9 cellular contexts compared by ENCODE assay signal in the genomic region with DNA sequence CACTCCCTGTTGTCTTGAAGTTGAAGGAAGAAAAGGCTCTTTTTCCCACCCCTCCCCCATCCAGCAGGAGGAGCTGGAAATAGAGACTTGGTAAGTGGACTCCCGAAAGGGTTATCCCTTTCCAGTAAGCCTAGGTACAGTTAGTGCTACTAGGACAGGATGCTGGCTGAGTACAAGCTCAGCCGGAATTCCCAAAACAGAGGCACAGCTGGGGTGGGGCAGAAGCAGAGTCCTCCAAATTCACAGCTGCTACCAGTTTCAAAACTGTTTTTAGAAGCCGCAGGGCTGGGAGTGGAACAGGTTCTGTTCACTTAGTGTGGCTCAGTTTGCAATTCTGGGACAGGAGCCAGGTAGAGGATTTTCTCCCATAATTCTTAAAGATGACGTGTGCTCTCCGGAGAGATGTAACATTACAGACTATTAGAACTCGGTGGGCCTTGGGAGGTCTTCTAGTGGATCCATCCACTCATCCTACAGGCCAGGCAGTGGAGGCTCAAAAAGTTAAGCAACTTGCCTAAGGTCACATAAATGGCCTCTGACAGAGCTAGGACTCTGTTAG. TPM values are rescaled to one million over a fixed set of nuclear protein-coding genes. Genes with fewer than 3 reads are reported as not detected.
DNase-seq lines count a peak whose midpoint lies in the region; ATAC-seq and TF ChIP-seq lines count a peak whose summit lies in the region.
"Had no signal": no experiment of that assay in that cellular context is flagged by ENCODE, and none has a peak within 500 bp of the region (broad histone marks: within the 10 kb centered on the region; RNA-seq: fewer than 3 reads in every experiment).

No MANE protein-coding gene starts in this region.

- H3K4me1 ChIP-seq in HEK293 (ENCODE audit: control insufficient read depth, insufficient read depth, low read length), result peaks cover 21% of the 10 kb centered on the region
- no peaks in the 10 kb centered on the region for H3K4me1 ChIP-seq in CD4-positive, alpha-beta memory T cell (ENCODE audit: insufficient read depth, low read length)

- peak; percentile 8; the same call in 1 of the 2 replicates for TF ChIP-seq CTCF in HEK293 (tag by site-specific recombination; IDR thresholded peaks at IDR 0.05)
- TF ChIP-seq CTCF in astrocyte of the cerebellum (IDR thresholded peaks at IDR 0.05; ENCODE audit: low read depth, low read length, missing control alignments), result no peak

- H3K4me3 Mint-ChIP-seq in activated CD4-positive, alpha-beta memory T cell treated with anti-CD3 and anti-CD28 coated beads, Interleukin-2, amount 10 ng/mL, durations not matched to agents 7 days and 5 days, result no peak overlapping the region
- no peak overlapping the region for H3K4me3 Mint-ChIP-seq in CD4-positive, alpha-beta memory T cell

- no peak for ATAC-seq in GM21528 (IDR thresholded peaks at IDR 0.05; ENCODE audit: low FRiP score, unreplicated experiment)

- in situ Hi-C loops in astrocyte of the cerebellum (cut with HindIII; ENCODE audit: low sequenced_read_pairs), result no loop called here

- H3K9me3 ChIP-seq in HEK293 (ENCODE audit: control insufficient read depth, insufficient read depth, low read depth, low read length) (no peaks in the 10 kb centered on the region), iPS-18c (ENCODE audit: control insufficient read depth, insufficient read depth, low read length) (peaks cover 2% of the 10 kb centered on the region)
- H3K9me3 ChIP-seq in CD4-positive, alpha-beta memory T cell (ENCODE audit: control insufficient read depth in 1 of 2, low read length in 2 of 2), result no peaks in the 10 kb centered on the region

- H3K27me3 Mint-ChIP-seq in activated CD4-positive, alpha-beta memory T cell treated with anti-CD3 and anti-CD28 coated beads, Interleukin-2, amount 10 ng/mL, durations not matched to agents 7 days and 5 days, result no peaks in the 10 kb centered on the region
- H3K27me3 Mint-ChIP-seq in CD4-positive, alpha-beta memory T cell, result peaks cover 0 to 2% of the 10 kb centered on the region in 2 donors

- no peaks in the 10 kb centered on the region for H3K36me3 Mint-ChIP-seq in activated CD4-positive, alpha-beta memory T cell treated with anti-CD3 and anti-CD28 coated beads, Interleukin-2, amount 10 ng/mL, durations not matched to agents 7 days and 5 days (ENCODE audit: low read depth)
- no peaks in the 10 kb centered on the region for H3K36me3 Mint-ChIP-seq in CD4-positive, alpha-beta memory T cell

- H3K9me3 Mint-ChIP-seq in activated CD4-positive, alpha-beta memory T cell treated with anti-CD3 and anti-CD28 coated beads, Interleukin-2, amount 10 ng/mL, durations not matched to agents 7 days and 5 days, result peaks cover under 1% of the 10 kb centered on the region
- H3K9me3 Mint-ChIP-seq in CD4-positive, alpha-beta memory T cell, result peaks cover 0 to 5% (median 0%) of the 10 kb centered on the region in 8 donors

- no peaks in the 10 kb centered on the region for H3K36me3 ChIP-seq in HEK293 (ENCODE audit: control insufficient read depth in 2 of 2, insufficient read depth in 1 of 2, low read length in 2 of 2)
- no peaks in the 10 kb centered on the region for H3K36me3 ChIP-seq in CD4-positive, alpha-beta memory T cell (ENCODE audit: insufficient read depth, low read length)

- H3K4me3 ChIP-seq in HEK293 (ENCODE audit: low read depth, low read length), result no peak overlapping the region
- H3K4me3 ChIP-seq in astrocyte of the cerebellum (ENCODE audit: low read depth, low read length), result no peak overlapping the region
- H3K4me3 ChIP-seq in iPS-18c (ENCODE audit: insufficient read depth, low read depth, low read length), result peak overlapping the region; percentile 2; the same call in 1 of the 2 replicates
- H3K4me3 ChIP-seq in CD4-positive, alpha-beta memory T cell (ENCODE audit: low read length in 2 of 2), result no peak overlapping the region

- intact Hi-C loops in CD4-positive, alpha-beta memory T cell (cut with micrococcal nuclease), result no loop called here

- H3K27ac Mint-ChIP-seq in activated CD4-positive, alpha-beta memory T cell treated with anti-CD3 and anti-CD28 coated beads, Interleukin-2, amount 10 ng/mL, durations not matched to agents 7 days and 5 days, result no peak overlapping the region
- no peak overlapping the region for H3K27ac Mint-ChIP-seq in CD4-positive, alpha-beta memory T cell

- POLR2A ChIA-PET in HEK293 (lab: Yijun Ruan, JAX), result interaction anchor here (0.6 to 2.9 kb wide), 4 partner anchors 11 to 26 kb away, joined by 3 to 28 read pairs (median 4); a partner anchor contains a TSS
- POLR2A ChIA-PET in activated CD4-positive, alpha-beta memory T cell treated with anti-CD3 and anti-CD28 coated beads, Interleukin-2, amount 10 ng/mL, durations not matched to agents 7 days and 5 days (lab: Charles Lee), result no interaction called here
- POLR2A ChIA-PET in CD4-positive, alpha-beta memory T cell (lab: Charles Lee; ENCODE audit: partially characterized antibody), result no interaction called here

- DNase-seq in astrocyte of the cerebellum (ENCODE audit: low read depth) (peak; percentile 77), smooth muscle cell of the brain vasculature (ENCODE audit: low read depth, low spot score) (peak; percentile 69)
- DNase-seq in activated CD4-positive, alpha-beta memory T cell treated with anti-CD3 and anti-CD28 coated beads, Interleukin-2, amount 10 ng/mL, durations not matched to agents 7 days and 5 days, result no peak
- no peak for DNase-seq in NK-92 treated with Interleukin-12 subunit alpha and Interleukin-12 subunit beta, amount 100 ng/mL, for 24 hours (lab: John Stamatoyannopoulos, UW)
- DNase-seq in CD4-positive, alpha-beta memory T cell, result no peak
- DNase-seq: stimulated activated CD4-positive, alpha-beta T cell treated with anti-CD3 and anti-CD28 coated beads, Interleukin-4, amount 100 ng/mL, for 1 hour had no signal

- no peaks in the 10 kb centered on the region for H3K4me1 Mint-ChIP-seq in activated CD4-positive, alpha-beta memory T cell treated with anti-CD3 and anti-CD28 coated beads, Interleukin-2, amount 10 ng/mL, durations not matched to agents 7 days and 5 days
- H3K4me1 Mint-ChIP-seq in CD4-positive, alpha-beta memory T cell, result peaks cover 0 to 2% (median 0%) of the 10 kb centered on the region in 4 donors

- no peaks in the 10 kb centered on the region for H3K27me3 ChIP-seq in CD4-positive, alpha-beta memory T cell (ENCODE audit: insufficient read depth, low read length)

- peak overlapping the region; percentile 55 for H3K27ac ChIP-seq in HEK293 (ENCODE audit: extremely low read depth, low read depth, low read length)
- no peak overlapping the region for H3K27ac ChIP-seq in CD4-positive, alpha-beta memory T cell (ENCODE audit: low read depth, low read length)

- CTCF ChIA-PET in HEK293 (lab: Yijun Ruan, JAX), result interaction anchor here (0.7 to 1.3 kb wide), 2 partner anchors 50 to 216 kb away, joined by 3 to 4 read pairs; no protein-coding TSS in a partner anchor
- CTCF ChIA-PET in activated CD4-positive, alpha-beta memory T cell treated with anti-CD3 and anti-CD28 coated beads, Interleukin-2, amount 10 ng/mL, durations not matched to agents 7 days and 5 days (lab: Charles Lee), result no interaction called here
- CTCF ChIA-PET in CD4-positive, alpha-beta memory T cell (lab: Charles Lee; ENCODE audit: partially characterized antibody), result no interaction called here

TF ChIP-seq in HEK293, 187 proteins besides CTCF, POLR2A, EP300 and RAD21 (continues in another document):
- TF ChIP-seq, protein P1, sequence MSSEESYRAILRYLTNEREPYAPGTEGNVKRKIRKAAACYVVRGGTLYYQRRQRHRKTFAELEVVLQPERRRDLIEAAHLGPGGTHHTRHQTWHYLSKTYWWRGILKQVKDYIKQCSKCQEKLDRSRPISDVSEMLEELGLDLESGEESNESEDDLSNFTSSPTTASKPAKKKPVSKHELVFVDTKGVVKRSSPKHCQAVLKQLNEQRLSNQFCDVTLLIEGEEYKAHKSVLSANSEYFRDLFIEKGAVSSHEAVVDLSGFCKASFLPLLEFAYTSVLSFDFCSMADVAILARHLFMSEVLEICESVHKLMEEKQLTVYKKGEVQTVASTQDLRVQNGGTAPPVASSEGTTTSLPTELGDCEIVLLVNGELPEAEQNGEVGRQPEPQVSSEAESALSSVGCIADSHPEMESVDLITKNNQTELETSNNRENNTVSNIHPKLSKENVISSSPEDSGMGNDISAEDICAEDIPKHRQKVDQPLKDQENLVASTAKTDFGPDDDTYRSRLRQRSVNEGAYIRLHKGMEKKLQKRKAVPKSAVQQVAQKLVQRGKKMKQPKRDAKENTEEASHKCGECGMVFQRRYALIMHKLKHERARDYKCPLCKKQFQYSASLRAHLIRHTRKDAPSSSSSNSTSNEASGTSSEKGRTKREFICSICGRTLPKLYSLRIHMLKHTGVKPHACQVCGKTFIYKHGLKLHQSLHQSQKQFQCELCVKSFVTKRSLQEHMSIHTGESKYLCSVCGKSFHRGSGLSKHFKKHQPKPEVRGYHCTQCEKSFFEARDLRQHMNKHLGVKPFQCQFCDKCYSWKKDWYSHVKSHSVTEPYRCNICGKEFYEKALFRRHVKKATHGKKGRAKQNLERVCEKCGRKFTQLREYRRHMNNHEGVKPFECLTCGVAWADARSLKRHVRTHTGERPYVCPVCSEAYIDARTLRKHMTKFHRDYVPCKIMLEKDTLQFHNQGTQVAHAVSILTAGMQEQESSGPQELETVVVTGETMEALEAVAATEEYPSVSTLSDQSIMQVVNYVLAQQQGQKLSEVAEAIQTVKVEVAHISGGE (tag by site-specific recombination; conservative IDR thresholded peaks at IDR 0.05; ENCODE audit: low read depth), result no peak
- TF ChIP-seq, protein P2, sequence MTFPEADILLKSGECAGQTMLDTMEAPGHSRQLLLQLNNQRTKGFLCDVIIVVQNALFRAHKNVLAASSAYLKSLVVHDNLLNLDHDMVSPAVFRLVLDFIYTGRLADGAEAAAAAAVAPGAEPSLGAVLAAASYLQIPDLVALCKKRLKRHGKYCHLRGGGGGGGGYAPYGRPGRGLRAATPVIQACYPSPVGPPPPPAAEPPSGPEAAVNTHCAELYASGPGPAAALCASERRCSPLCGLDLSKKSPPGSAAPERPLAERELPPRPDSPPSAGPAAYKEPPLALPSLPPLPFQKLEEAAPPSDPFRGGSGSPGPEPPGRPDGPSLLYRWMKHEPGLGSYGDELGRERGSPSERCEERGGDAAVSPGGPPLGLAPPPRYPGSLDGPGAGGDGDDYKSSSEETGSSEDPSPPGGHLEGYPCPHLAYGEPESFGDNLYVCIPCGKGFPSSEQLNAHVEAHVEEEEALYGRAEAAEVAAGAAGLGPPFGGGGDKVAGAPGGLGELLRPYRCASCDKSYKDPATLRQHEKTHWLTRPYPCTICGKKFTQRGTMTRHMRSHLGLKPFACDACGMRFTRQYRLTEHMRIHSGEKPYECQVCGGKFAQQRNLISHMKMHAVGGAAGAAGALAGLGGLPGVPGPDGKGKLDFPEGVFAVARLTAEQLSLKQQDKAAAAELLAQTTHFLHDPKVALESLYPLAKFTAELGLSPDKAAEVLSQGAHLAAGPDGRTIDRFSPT (tag by site-specific recombination; IDR thresholded peaks at IDR 0.05), result no peak
- TF ChIP-seq ZNF132 (tag by site-specific recombination; IDR thresholded peaks at IDR 0.05; ENCODE audit: borderline replicate concordance), result no peak

RNA-seq across cellular contexts. Expression of a gene that starts 19.0 kb away (rescaled TPM):
- total RNA-seq in activated CD4-positive, alpha-beta memory T cell treated with anti-CD3 and anti-CD28 coated beads, Interleukin-2, amount 10 ng/mL, durations not matched to agents 7 days and 5 days, result 100 to 1,000 TPM; 140 to 146 TPM
- total RNA-seq in CD4-positive, alpha-beta memory T cell, result 100 to 1,000 TPM; 219 to 227 TPM
- 10 to 100 TPM; 18.8 to 99.0 TPM for polyA plus RNA-seq in CD4-positive, alpha-beta memory T cell

Comparison
In these comparisons a context has a peak if more than half of its experiments do, and no peak if none do; other contexts are left out.
1. DNase-seq: peak in astrocyte of the cerebellum (single experiment) and smooth muscle cell of the brain vasculature (single experiment); none in activated CD4-positive, alpha-beta memory T cell treated with anti-CD3 and anti-CD28 coated beads, Interleukin-2, amount 10 ng/mL, durations not matched to agents 7 days and 5 days (single experiment), NK-92 treated with Interleukin-12 subunit alpha and Interleukin-12 subunit beta, amount 100 ng/mL, for 24 hours (single experiment) and CD4-positive, alpha-beta memory T cell (0 of 5).